8 cellular contexts compared by ENCODE assay signal in genomic region chr13:21344662-21345176, GRCh38.
DNase-seq lines count a peak whose midpoint lies in the region; ATAC-seq lines count a peak whose summit lies in the region.

No MANE protein-coding gene starts in this region.

- no peaks in the 10 kb centered on the region for H3K27me3 Mint-ChIP-seq in stimulated activated naive CD8-positive, alpha-beta T cell treated with anti-CD3 and anti-CD28 coated beads, Interleukin-15, amount 100 ng/mL, for 72 hours

- ATAC-seq in HG03571 (IDR thresholded peaks at IDR 0.05; ENCODE audit: unreplicated experiment) = peak; percentile 55
- ATAC-seq in stimulated activated naive CD8-positive, alpha-beta T cell treated with anti-CD3 and anti-CD28 coated beads, Interleukin-15, amount 100 ng/mL, for 72 hours = peak; percentile 89
- no peak for ATAC-seq in GM18517 (IDR thresholded peaks at IDR 0.05; ENCODE audit: unreplicated experiment)

- peak overlapping the region; percentile 94 to 97 for H3K27ac Mint-ChIP-seq in stimulated activated naive CD8-positive, alpha-beta T cell treated with anti-CD3 and anti-CD28 coated beads, Interleukin-15, amount 100 ng/mL, for 72 hours

- H3K4me1 Mint-ChIP-seq in stimulated activated naive CD8-positive, alpha-beta T cell treated with anti-CD3 and anti-CD28 coated beads, Interleukin-15, amount 100 ng/mL, for 72 hours = peaks cover 39% of the 10 kb centered on the region

- H3K27me3 ChIP-seq in H7 (ENCODE audit: control insufficient read depth, insufficient read depth, low read length) = no peaks in the 10 kb centered on the region

- H3K36me3 ChIP-seq in H7 (replicated peaks; ENCODE audit: control insufficient read depth, insufficient read depth, low read length) = no peaks in the 10 kb centered on the region

- DNase-seq in stimulated activated CD4-positive, alpha-beta T cell treated with anti-CD3 and anti-CD28 coated beads, Interleukin-15, amount 100 ng/mL, for 24 hours = peak; percentile 34
- DNase-seq in stimulated activated CD4-positive, alpha-beta T cell treated with anti-CD3 and anti-CD28 coated beads, Interleukin-4, amount 100 ng/mL, for 1 hour = no peak
- peak; percentile 31 for DNase-seq in activated effector memory CD4-positive, alpha-beta T cell treated with Interleukin-2 at 50 U/mL for 16 hours
- DNase-seq in stimulated activated naive CD8-positive, alpha-beta T cell treated with anti-CD3 and anti-CD28 coated beads, Interleukin-15, amount 100 ng/mL, for 72 hours = peak; percentile 45 to 60
- DNase-seq in H7 (no peak), COLO829 (ENCODE audit: low spot score) (no peak)

- no peaks in the 10 kb centered on the region for H3K9me3 Mint-ChIP-seq in stimulated activated naive CD8-positive, alpha-beta T cell treated with anti-CD3 and anti-CD28 coated beads, Interleukin-15, amount 100 ng/mL, for 72 hours

- peak overlapping the region; percentile 81 to 85 for H3K4me3 Mint-ChIP-seq in stimulated activated naive CD8-positive, alpha-beta T cell treated with anti-CD3 and anti-CD28 coated beads, Interleukin-15, amount 100 ng/mL, for 72 hours

- no peak overlapping the region for H3K4me3 ChIP-seq in H7 (ENCODE audit: insufficient read depth, low read depth, low read length)

Comparison
In these comparisons a context has a peak if more than half of its experiments do, and no peak if none do; other contexts are left out.
1. DNase-seq: peak in stimulated activated CD4-positive, alpha-beta T cell treated with anti-CD3 and anti-CD28 coated beads, Interleukin-15, amount 100 ng/mL, for 24 hours (single experiment), activated effector memory CD4-positive, alpha-beta T cell treated with Interleukin-2 at 50 U/mL for 16 hours (single experiment) and stimulated activated naive CD8-positive, alpha-beta T cell treated with anti-CD3 and anti-CD28 coated beads, Interleukin-15, amount 100 ng/mL, for 72 hours (2 of 2); none in stimulated activated CD4-positive, alpha-beta T cell treated with anti-CD3 and anti-CD28 coated beads, Interleukin-4, amount 100 ng/mL, for 1 hour (single experiment), H7 (single experiment) and COLO829 (single experiment).